Comparison of ENCODE assay signal across 10 cellular contexts in the genomic region with DNA sequence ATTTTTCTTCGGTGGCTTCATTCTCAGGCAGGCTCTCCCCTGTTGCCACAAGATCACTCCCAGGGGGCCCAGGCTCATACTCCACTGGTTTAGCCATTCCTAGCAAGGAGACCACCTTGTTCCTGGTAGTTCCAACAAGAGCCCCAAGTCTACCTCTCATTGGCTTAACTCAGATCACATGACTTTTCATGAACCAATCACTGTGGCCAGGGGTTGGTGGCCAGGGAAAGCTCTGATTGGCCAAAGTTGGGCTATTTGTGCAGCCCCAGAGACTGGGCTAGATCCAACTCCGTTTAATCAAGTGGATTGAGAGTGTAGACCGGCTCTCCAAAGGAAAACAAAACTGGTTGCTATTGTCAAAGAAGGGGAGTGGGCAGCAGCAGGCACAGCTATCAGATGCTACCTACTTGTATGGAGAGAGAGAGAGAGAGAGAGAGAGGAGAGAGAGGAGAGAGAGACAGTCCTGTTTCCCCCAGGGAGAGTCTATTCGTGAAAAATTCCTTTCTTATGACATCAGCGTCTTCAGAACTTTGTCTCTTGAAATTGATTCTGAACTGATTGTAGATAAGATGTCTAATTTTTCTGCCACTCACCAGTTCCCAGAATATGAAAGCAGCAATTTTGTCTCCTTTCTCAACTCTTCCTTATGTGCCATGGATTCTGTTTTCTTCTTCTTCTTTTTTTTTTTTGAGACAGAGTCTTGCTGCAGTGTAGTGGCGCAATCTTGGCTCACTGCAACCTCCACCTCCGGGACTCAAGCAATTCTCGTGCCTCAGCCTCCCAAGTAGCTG. TPM values are rescaled to one million over a fixed set of nuclear protein-coding genes. Genes with fewer than 3 reads are reported as not detected.
DNase-seq lines count a peak whose midpoint lies in the region; ATAC-seq and TF ChIP-seq lines count a peak whose summit lies in the region.
"Had no signal": no experiment of that assay in that cellular context is flagged by ENCODE, and none has a peak within 500 bp of the region (broad histone marks: within the 10 kb centered on the region; RNA-seq: fewer than 3 reads in every experiment).

No MANE protein-coding gene starts in this region.

- no peak overlapping the region for H3K4me3 ChIP-seq in H7 (ENCODE audit: insufficient read depth, low read depth, low read length)
- no peak overlapping the region for H3K4me3 ChIP-seq in parathyroid adenoma (ENCODE audit: low read depth, low read length)
- no peak overlapping the region for H3K4me3 ChIP-seq in gastroesophageal sphincter

- H3K27me3 ChIP-seq in H7 (ENCODE audit: control insufficient read depth, insufficient read depth, low read length): no peaks in the 10 kb centered on the region
- no peaks in the 10 kb centered on the region for H3K27me3 ChIP-seq in parathyroid adenoma (ENCODE audit: control insufficient read depth, insufficient read depth, low read length)
- H3K27me3 ChIP-seq in gastroesophageal sphincter: no peaks in the 10 kb centered on the region

- intact Hi-C loops in dendritic cell treated with granulocyte-macrophage colony-stimulating factor and Interleukin-4, amounts not matched to agents 40 ng/mL and 50 ng/mL, for 4 days (cut with micrococcal nuclease): no loop called here

- H3K79me2 ChIP-seq in parathyroid adenoma: no peaks in the 10 kb centered on the region

- DNase-seq in H7 (peak; percentile 67), NCI-H82 (lab: John Stamatoyannopoulos, UW) (peak; percentile 76)
- no peak for DNase-seq in activated effector memory CD4-positive, alpha-beta T cell treated with anti-CD3 and anti-CD28 coated beads, Interleukin-2, amount 50 U/mL, for 16 hours
- DNase-seq: RPMI8226 had no signal

- no peaks in the 10 kb centered on the region for H3K9me3 ChIP-seq in parathyroid adenoma (ENCODE audit: control insufficient read depth, low read length)
- no peaks in the 10 kb centered on the region for H3K9me3 ChIP-seq in gastroesophageal sphincter

- H3K27ac ChIP-seq in parathyroid adenoma (no peak overlapping the region), gastroesophageal sphincter (no peak overlapping the region)

- peak overlapping the region; percentile 2 for H3K27ac Mint-ChIP-seq in dendritic cell treated with granulocyte-macrophage colony-stimulating factor and Interleukin-4, amounts not matched to agents 40 ng/mL and 50 ng/mL, for 4 days

- H2AFZ ChIP-seq in parathyroid adenoma: peak overlapping the region; percentile 49

- no peak for ATAC-seq in HG03280 (IDR thresholded peaks at IDR 0.05; ENCODE audit: unreplicated experiment)
- no peak for ATAC-seq in gastroesophageal sphincter
- no peak for ATAC-seq in HG03460 (IDR thresholded peaks at IDR 0.05; ENCODE audit: unreplicated experiment)

- no peaks in the 10 kb centered on the region for H3K9me3 Mint-ChIP-seq in dendritic cell treated with granulocyte-macrophage colony-stimulating factor and Interleukin-4, amounts not matched to agents 40 ng/mL and 50 ng/mL, for 4 days

- peaks cover 10% of the 10 kb centered on the region for H3K4me1 Mint-ChIP-seq in dendritic cell treated with granulocyte-macrophage colony-stimulating factor and Interleukin-4, amounts not matched to agents 40 ng/mL and 50 ng/mL, for 4 days (ENCODE audit: low read depth)

- no peak overlapping the region for H3K9ac ChIP-seq in parathyroid adenoma

- no peaks in the 10 kb centered on the region for H3K36me3 Mint-ChIP-seq in dendritic cell treated with granulocyte-macrophage colony-stimulating factor and Interleukin-4, amounts not matched to agents 40 ng/mL and 50 ng/mL, for 4 days (ENCODE audit: low read depth)

- 52 to 61% methylated on average over 8 of the region's 8 CpGs for WGBS in gastroesophageal sphincter (ENCODE audit: low coverage in 1 of 2), 2 donors

- H3K4me3 Mint-ChIP-seq in dendritic cell treated with granulocyte-macrophage colony-stimulating factor and Interleukin-4, amounts not matched to agents 40 ng/mL and 50 ng/mL, for 4 days: no peak overlapping the region

- H3K4me1 ChIP-seq in parathyroid adenoma (peaks cover 5% of the 10 kb centered on the region), gastroesophageal sphincter (no peaks in the 10 kb centered on the region)

- H3K27me3 Mint-ChIP-seq in dendritic cell treated with granulocyte-macrophage colony-stimulating factor and Interleukin-4, amounts not matched to agents 40 ng/mL and 50 ng/mL, for 4 days: peaks cover 1% of the 10 kb centered on the region

- no peak for TF ChIP-seq POLR2A in gastroesophageal sphincter (IDR thresholded peaks at IDR 0.05)

- H3K36me3 ChIP-seq in H7 (replicated peaks; ENCODE audit: control insufficient read depth, insufficient read depth, low read length) (no peaks in the 10 kb centered on the region), parathyroid adenoma (ENCODE audit: control insufficient read depth, insufficient read depth, low read length) (no peaks in the 10 kb centered on the region), gastroesophageal sphincter (peaks cover 0 to 36% of the 10 kb centered on the region in 2 donors)

- TF ChIP-seq EP300 in gastroesophageal sphincter (IDR thresholded peaks at IDR 0.05): no peak

- TF ChIP-seq CTCF in parathyroid adenoma (IDR thresholded peaks at IDR 0.05) (no peak), gastroesophageal sphincter (IDR thresholded peaks at IDR 0.05) (no peak)

- H3K4me2 ChIP-seq in parathyroid adenoma (ENCODE audit: low read length): no peak overlapping the region

RNA-seq across cellular contexts. Expression of gene CEACAM19, which starts 5.9 kb away (rescaled TPM):
- total RNA-seq in H7 (2014; rRNA removed; shearing (Covaris generic)): 0.17 and 1.1 TPM in 2 replicates
- total RNA-seq in gastroesophageal sphincter: 1 to 10 TPM in 3 of 4 donors, under 1 TPM in 1; 0.82 to 5.2 (median 3.5) TPM

RNA-seq across cellular contexts. Expression of gene CEACAM16, which starts 21.7 kb away (rescaled TPM):
- not detected in 2 replicates for total RNA-seq in H7 (2014; rRNA removed; shearing (Covaris generic))
- not detected for total RNA-seq in gastroesophageal sphincter
- total RNA-seq: glomerular endothelial cell had no signal

RNA-seq across cellular contexts. Expression of gene PVR, which starts 33.5 kb away (rescaled TPM):
- total RNA-seq in H7 (2014; rRNA removed; shearing (Covaris generic)): 42.3 and 49.0 TPM in 2 replicates
- 10 to 100 TPM; 27.1 to 58.5 (median 33.4) TPM for total RNA-seq in gastroesophageal sphincter
